ENCODE assay signal across 13 cellular contexts in genomic region chr5:139296862-139297326, GRCh38. TPM values are rescaled to one million over a fixed set of nuclear protein-coding genes. Genes with fewer than 3 reads are reported as not detected.
DNase-seq lines count a peak whose midpoint lies in the region; TF ChIP-seq lines count a peak whose summit lies in the region.
"Had no signal": no experiment of that assay in that cellular context is flagged by ENCODE, and none has a peak within 500 bp of the region (broad histone marks: within the 10 kb centered on the region; RNA-seq: fewer than 3 reads in every experiment).

No MANE protein-coding gene starts in this region.

- H3K4me1 ChIP-seq in hepatocyte (ENCODE audit: insufficient read depth) (peaks cover 24% of the 10 kb centered on the region), spleen (peaks cover 58 to 81% (median 77%) of the 10 kb centered on the region in 6 donors)

- peak overlapping the region; percentile 6 for H3K4me3 Mint-ChIP-seq in activated CD4-positive, alpha-beta T cell treated with anti-CD3 and anti-CD28 coated beads, Interleukin-2, amount 10 ng/mL, durations not matched to agents 24 days and 14 days

- H3K9me3 ChIP-seq in hepatocyte (ENCODE audit: low read depth) (no peaks in the 10 kb centered on the region), spleen (no peaks in the 10 kb centered on the region)
- H3K9me3 ChIP-seq: upper lobe of right lung had no signal

- H3K4me1 Mint-ChIP-seq in activated CD4-positive, alpha-beta T cell treated with anti-CD3 and anti-CD28 coated beads, Interleukin-2, amount 10 ng/mL, durations not matched to agents 24 days and 14 days: peaks cover 60% of the 10 kb centered on the region

- TF ChIP-seq CTCF in VCaP (conservative IDR thresholded peaks at IDR 0.05): no peak
- no peak for TF ChIP-seq CTCF in hepatocyte (IDR thresholded peaks at IDR 0.05; ENCODE audit: poor library complexity)
- TF ChIP-seq CTCF in spleen (IDR thresholded peaks at IDR 0.05 in 8 of 11, conservative IDR thresholded peaks at IDR 0.05 in 3 of 11): no peak

- H3K9me2 ChIP-seq in hepatocyte (replicated peaks; ENCODE audit: insufficient read depth): no peaks in the 10 kb centered on the region

- H3K27ac ChIP-seq in VCaP: peak overlapping the region; percentile 100; the same call in 1 of the 2 replicates
- H3K27ac ChIP-seq in hepatocyte: no peak overlapping the region
- H3K27ac ChIP-seq in spleen: no peak overlapping the region
- H3K27ac ChIP-seq: upper lobe of right lung had no signal

- intact Hi-C loops in activated CD4-positive, alpha-beta T cell treated with anti-CD3 and anti-CD28 coated beads, Interleukin-2, amount 10 ng/mL, durations not matched to agents 24 days and 14 days (cut with micrococcal nuclease): loop anchor here (10.0 kb wide), 1 partner anchor 832 kb away; the partner anchor contains the start of gene EGR1
- intact Hi-C loops in spleen (cut with DNase I; ENCODE audit: low total_unique reads): loop anchor here (10.0 kb wide), 1 partner anchor 88 kb away; the partner anchor contains the start of genes MZB1 and SLC23A1

- H2AFZ ChIP-seq in hepatocyte: no peak overlapping the region

- peak overlapping the region; percentile 75 for H3K4me2 ChIP-seq in hepatocyte

- no peaks in the 10 kb centered on the region for H3K36me3 ChIP-seq in hepatocyte (replicated peaks; ENCODE audit: insufficient read depth, low read depth)
- H3K36me3 ChIP-seq in spleen: no peaks in the 10 kb centered on the region
- H3K36me3 ChIP-seq: upper lobe of right lung had no signal

- H3K36me3 Mint-ChIP-seq in activated CD4-positive, alpha-beta T cell treated with anti-CD3 and anti-CD28 coated beads, Interleukin-2, amount 10 ng/mL, durations not matched to agents 24 days and 14 days (ENCODE audit: low read depth): peaks cover 39% of the 10 kb centered on the region

- H3K27ac Mint-ChIP-seq in activated CD4-positive, alpha-beta T cell treated with anti-CD3 and anti-CD28 coated beads, Interleukin-2, amount 10 ng/mL, durations not matched to agents 24 days and 14 days: peak overlapping the region; percentile 18

- peaks cover 75% of the 10 kb centered on the region for H3K79me2 ChIP-seq in hepatocyte

- no peak for TF ChIP-seq POLR2A in spleen (IDR thresholded peaks at IDR 0.05)

- H3K9me3 Mint-ChIP-seq in activated CD4-positive, alpha-beta T cell treated with anti-CD3 and anti-CD28 coated beads, Interleukin-2, amount 10 ng/mL, durations not matched to agents 24 days and 14 days: no peaks in the 10 kb centered on the region

- H3K4me3 ChIP-seq in hepatocyte (no peak overlapping the region), spleen (peak overlapping the region in 1 of 8 donors; percentile 17)

- H4K20me1 ChIP-seq in hepatocyte (ENCODE audit: insufficient read depth, poor library complexity, severe bottlenecking): peaks cover 73% of the 10 kb centered on the region

- H3K27me3 Mint-ChIP-seq in activated CD4-positive, alpha-beta T cell treated with anti-CD3 and anti-CD28 coated beads, Interleukin-2, amount 10 ng/mL, durations not matched to agents 24 days and 14 days: no peaks in the 10 kb centered on the region

- H3K27me3 ChIP-seq in hepatocyte (no peaks in the 10 kb centered on the region), spleen (replicated peaks in 1 of 7) (no peaks in the 10 kb centered on the region)
- H3K27me3 ChIP-seq: upper lobe of right lung had no signal

- peak; percentile 56 for DNase-seq in activated CD4-positive, alpha-beta T cell treated with anti-CD3 and anti-CD28 coated beads, Interleukin-2, amount 10 ng/mL, durations not matched to agents 24 days and 14 days
- DNase-seq in activated CD4-positive, alpha-beta T cell treated with anti-CD3 and anti-CD28 coated beads for 1 hour: no peak
- DNase-seq in hepatocyte (ENCODE audit: low spot score) (no peak), spleen (peak; percentile 62), glomerular visceral epithelial cell (ENCODE audit: extremely low spot score) (no peak), iPS-NIHi11 (ENCODE audit: low spot score) (no peak), NCI-H226 (no peak)
- DNase-seq: ACHN; amygdala; NCI-H526 treated with DMSO at 0.1 percent for 48 hours; stimulated activated CD4-positive, alpha-beta T cell treated with anti-CD3 and anti-CD28 coated beads, Interleukin-2, amount 100 ng/mL, for 48 hours; upper lobe of right lung had no signal

- 81% methylated on average over 12 of the region's 12 CpGs for WGBS in hepatocyte (ENCODE audit: low lambda C conversion rate, missing lambda C conversion rate)
- 82 to 87% (median 85%) methylated on average over 12 of the region's 12 CpGs for WGBS in spleen, 5 donors

RNA-seq across cellular contexts. Expression of gene MATR3, which starts 3.4 kb away (rescaled TPM):
- 243 and 258 TPM in 2 replicates for total RNA-seq in activated CD4-positive, alpha-beta T cell treated with anti-CD3 and anti-CD28 coated beads, Interleukin-2, amount 10 ng/mL, durations not matched to agents 24 days and 14 days
- total RNA-seq in hepatocyte (346 and 355 TPM in 2 replicates), spleen (100 to 1,000 TPM; 170 to 251 (median 219) TPM)
- polyA plus RNA-seq in hepatocyte (176 and 183 TPM in 2 replicates), spleen (100 to 1,000 TPM; 114 to 147 (median 143) TPM)

RNA-seq across cellular contexts. Expression of gene PAIP2, which starts 44.8 kb away (rescaled TPM):
- 83.3 and 93.8 TPM in 2 replicates for total RNA-seq in activated CD4-positive, alpha-beta T cell treated with anti-CD3 and anti-CD28 coated beads, Interleukin-2, amount 10 ng/mL, durations not matched to agents 24 days and 14 days
- 62.1 and 65.3 TPM in 2 replicates for total RNA-seq in hepatocyte
- polyA plus RNA-seq in hepatocyte: 77.5 and 86.3 TPM in 2 replicates
- 100 to 1,000 TPM in 2 of 7 donors, 10 to 100 TPM in 5; 73.2 to 117 (median 86.4) TPM for total RNA-seq in spleen
- polyA plus RNA-seq in spleen: 100 to 1,000 TPM in 2 of 3 donors, 10 to 100 TPM in 1; 90.6 to 119 (median 117) TPM

Comparison
In these comparisons a context has a peak if more than half of its experiments do, and no peak if none do; other contexts are left out.
1. DNase-seq: peak in activated CD4-positive, alpha-beta T cell treated with anti-CD3 and anti-CD28 coated beads, Interleukin-2, amount 10 ng/mL, durations not matched to agents 24 days and 14 days (single experiment) and spleen (single experiment); none in activated CD4-positive, alpha-beta T cell treated with anti-CD3 and anti-CD28 coated beads for 1 hour (single experiment), hepatocyte (single experiment), glomerular visceral epithelial cell (single experiment), iPS-NIHi11 (single experiment) and NCI-H226 (single experiment).